In the genomic region with DNA sequence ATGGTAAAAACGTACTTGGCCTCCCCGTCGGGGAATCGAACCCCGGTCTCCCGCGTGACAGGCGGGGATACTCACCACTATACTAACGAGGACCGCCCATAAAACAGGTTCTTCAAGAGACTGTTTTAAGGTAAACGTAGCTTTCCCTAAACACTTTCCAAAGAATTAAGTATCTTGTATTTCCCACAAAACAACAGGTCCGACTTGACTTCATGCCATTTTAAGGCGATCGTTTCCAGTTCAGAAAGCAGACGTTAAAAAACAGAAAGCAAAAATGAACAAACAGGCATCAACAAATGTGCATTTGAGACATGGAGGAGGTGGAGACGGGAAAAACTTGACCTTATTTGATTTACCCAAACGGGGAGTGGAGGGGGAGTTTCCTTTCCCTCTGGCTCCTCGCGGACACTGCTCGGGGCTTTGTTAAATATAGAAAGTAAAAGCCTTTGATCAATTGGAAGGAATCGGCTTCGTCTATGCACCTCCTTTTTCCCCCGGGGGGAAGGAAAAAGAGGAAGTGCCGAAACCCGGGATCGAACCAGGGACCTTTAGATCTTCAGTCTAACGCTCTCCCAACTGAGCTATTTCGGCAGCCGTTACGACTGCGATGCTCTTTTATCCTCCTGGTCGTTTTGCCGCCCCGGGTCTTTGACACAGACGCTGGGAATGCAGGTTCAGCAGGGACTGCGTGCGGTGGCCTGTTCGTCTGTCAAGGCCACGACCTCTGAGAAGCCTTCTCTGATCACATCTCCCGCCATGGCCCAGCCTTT, we compare ENCODE assay signal across 1 cellular context.
A peak's percentile ranks its signal among the peaks of the same experiment; 100 is the strongest.
TF ChIP-seq lines count a peak whose summit lies in the region.

No MANE protein-coding gene starts in this region.

TF ChIP-seq in K562, 482 proteins besides CTCF, POLR2A, EP300 and RAD21 (continued from another document and continues in another):
- TF ChIP-seq RBM34 (IDR thresholded peaks at IDR 0.05; ENCODE audit: borderline replicate concordance, insufficient read depth, low read length): no peak
- peak; percentile 99 for TF ChIP-seq TBP (optimal IDR thresholded peaks at IDR 0.05; ENCODE audit: low read depth, low read length)
- TF ChIP-seq HDAC1 (IDR thresholded peaks at IDR 0.05): peak; percentile 19 to 98; a peak in 2 of 4 replicates
- peak in 1 of 3 experiments; percentile 19 for TF ChIP-seq YY1 (IDR thresholded peaks at IDR 0.05; ENCODE audit: borderline replicate concordance in 1 of 3, control insufficient read depth in 1 of 3, extremely low read depth in 1 of 3, insufficient read depth in 3 of 3, insufficient read length in 1 of 3, insufficient replicate concordance in 2 of 3, low read depth in 1 of 3, low read length in 2 of 3)
- no peak for TF ChIP-seq SRSF7 (optimal IDR thresholded peaks at IDR 0.05; ENCODE audit: low read depth, low read length)
- no peak for TF ChIP-seq CBFB (CRISPR knock-in tag; IDR thresholded peaks at IDR 0.05)
- TF ChIP-seq ZFP30 (CRISPR knock-in tag; IDR thresholded peaks at IDR 0.05; ENCODE audit: borderline replicate concordance): no peak
- TF ChIP-seq ZKSCAN3 (CRISPR knock-in tag; IDR thresholded peaks at IDR 0.05): no peak
- TF ChIP-seq ETS2 (tag; IDR thresholded peaks at IDR 0.05; ENCODE audit: borderline replicate concordance, poor library complexity, severe bottlenecking): no peak
- TF ChIP-seq CBX1 (IDR thresholded peaks at IDR 0.05; ENCODE audit: low read depth): no peak
- TF ChIP-seq ZNF274 (IDR thresholded peaks at IDR 0.05; ENCODE audit: borderline replicate concordance, low read depth, low read length): no peak
- TF ChIP-seq FOSL1 (tag; conservative IDR thresholded peaks at IDR 0.05): no peak; the same call in 1 of the 2 replicates
- TF ChIP-seq GABPB1 (CRISPR knock-in tag; IDR thresholded peaks at IDR 0.05): peak; percentile 31; the same call in 1 of the 2 replicates
- TF ChIP-seq RFX5 (IDR thresholded peaks at IDR 0.05; ENCODE audit: low read depth, low read length): peak; percentile 57; the same call in 1 of the 2 replicates
- TF ChIP-seq, protein P1, sequence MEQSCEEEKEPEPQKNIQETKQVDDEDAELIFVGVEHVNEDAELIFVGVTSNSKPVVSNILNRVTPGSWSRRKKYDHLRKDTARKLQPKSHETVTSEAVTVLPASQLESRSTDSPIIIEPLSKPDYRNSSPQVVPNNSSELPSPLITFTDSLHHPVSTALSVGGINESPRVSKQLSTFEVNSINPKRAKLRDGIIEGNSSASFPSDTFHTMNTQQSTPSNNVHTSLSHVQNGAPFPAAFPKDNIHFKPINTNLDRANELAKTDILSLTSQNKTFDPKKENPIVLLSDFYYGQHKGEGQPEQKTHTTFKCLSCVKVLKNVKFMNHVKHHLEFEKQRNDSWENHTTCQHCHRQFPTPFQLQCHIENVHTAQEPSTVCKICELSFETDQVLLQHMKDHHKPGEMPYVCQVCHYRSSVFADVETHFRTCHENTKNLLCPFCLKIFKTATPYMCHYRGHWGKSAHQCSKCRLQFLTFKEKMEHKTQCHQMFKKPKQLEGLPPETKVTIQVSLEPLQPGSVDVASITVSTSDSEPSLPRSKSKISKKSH (CRISPR knock-in tag; IDR thresholded peaks at IDR 0.05): no peak
- peak in 1 of 2 experiments; percentile 71; a peak in 2 of 4 replicates for TF ChIP-seq CSDE1 (IDR thresholded peaks at IDR 0.05)
- TF ChIP-seq ZNF23 (CRISPR knock-in tag; IDR thresholded peaks at IDR 0.05): no peak
- TF ChIP-seq IFI16 (CRISPR knock-in tag; IDR thresholded peaks at IDR 0.05): no peak
- no peak for TF ChIP-seq KLF1 (tag; IDR thresholded peaks at IDR 0.05)
- no peak for TF ChIP-seq OTX1 (CRISPR knock-in tag; IDR thresholded peaks at IDR 0.05)
- TF ChIP-seq, protein P2, sequence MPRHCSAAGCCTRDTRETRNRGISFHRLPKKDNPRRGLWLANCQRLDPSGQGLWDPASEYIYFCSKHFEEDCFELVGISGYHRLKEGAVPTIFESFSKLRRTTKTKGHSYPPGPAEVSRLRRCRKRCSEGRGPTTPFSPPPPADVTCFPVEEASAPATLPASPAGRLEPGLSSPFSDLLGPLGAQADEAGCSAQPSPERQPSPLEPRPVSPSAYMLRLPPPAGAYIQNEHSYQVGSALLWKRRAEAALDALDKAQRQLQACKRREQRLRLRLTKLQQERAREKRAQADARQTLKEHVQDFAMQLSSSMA (CRISPR knock-in tag; IDR thresholded peaks at IDR 0.05): no peak
- no peak for TF ChIP-seq E2F3 (CRISPR knock-in tag; IDR thresholded peaks at IDR 0.05)
- peak; percentile 81 for TF ChIP-seq SP1 (CRISPR knock-in tag; IDR thresholded peaks at IDR 0.05)
- TF ChIP-seq KAT2B (IDR thresholded peaks at IDR 0.05; ENCODE audit: low read depth, low read length): no peak
- no peak for TF ChIP-seq ZNF324 (CRISPR knock-in tag; IDR thresholded peaks at IDR 0.05)
- TF ChIP-seq TEAD2 (tag; IDR thresholded peaks at IDR 0.05): peak; percentile 64; the same call in 1 of the 2 replicates
- no peak for TF ChIP-seq POLR2AphosphoS2 (IDR thresholded peaks at IDR 0.05; ENCODE audit: low read length)
- TF ChIP-seq ZC3H8 (IDR thresholded peaks at IDR 0.05): no peak
- TF ChIP-seq, protein P3, sequence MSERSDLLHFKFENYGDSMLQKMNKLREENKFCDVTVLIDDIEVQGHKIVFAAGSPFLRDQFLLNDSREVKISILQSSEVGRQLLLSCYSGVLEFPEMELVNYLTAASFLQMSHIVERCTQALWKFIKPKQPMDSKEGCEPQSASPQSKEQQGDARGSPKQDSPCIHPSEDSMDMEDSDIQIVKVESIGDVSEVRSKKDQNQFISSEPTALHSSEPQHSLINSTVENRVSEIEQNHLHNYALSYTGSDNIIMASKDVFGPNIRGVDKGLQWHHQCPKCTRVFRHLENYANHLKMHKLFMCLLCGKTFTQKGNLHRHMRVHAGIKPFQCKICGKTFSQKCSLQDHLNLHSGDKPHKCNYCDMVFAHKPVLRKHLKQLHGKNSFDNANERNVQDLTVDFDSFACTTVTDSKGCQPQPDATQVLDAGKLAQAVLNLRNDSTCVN (CRISPR knock-in tag; IDR thresholded peaks at IDR 0.05): no peak
- TF ChIP-seq NCOA1 (IDR thresholded peaks at IDR 0.05; ENCODE audit: low read depth): no peak
- no peak for TF ChIP-seq ZNF586 (CRISPR knock-in tag; conservative IDR thresholded peaks at IDR 0.05)
- TF ChIP-seq DPF2 (IDR thresholded peaks at IDR 0.05): no peak; the same call in 1 of the 2 replicates
- no peak for TF ChIP-seq TAF9B (IDR thresholded peaks at IDR 0.05; ENCODE audit: partially characterized antibody)
- TF ChIP-seq ESRRB (CRISPR knock-in tag; IDR thresholded peaks at IDR 0.05; ENCODE audit: borderline replicate concordance): no peak
- no peak for TF ChIP-seq CREBBP (IDR thresholded peaks at IDR 0.05; ENCODE audit: low read depth, low read length)
- TF ChIP-seq XRCC3 (IDR thresholded peaks at IDR 0.05): no peak
- TF ChIP-seq SMAD4 (CRISPR knock-in tag; conservative IDR thresholded peaks at IDR 0.05): no peak; the same call in 1 of the 2 replicates
- 0 out of 2 replicates have a peak, but pooled peaks have one; percentile 16 for TF ChIP-seq GTF2E2 (tag; IDR thresholded peaks at IDR 0.05)
- no peak for TF ChIP-seq POLR2G (IDR thresholded peaks at IDR 0.05; ENCODE audit: low read depth, low read length)
- TF ChIP-seq, protein P4, sequence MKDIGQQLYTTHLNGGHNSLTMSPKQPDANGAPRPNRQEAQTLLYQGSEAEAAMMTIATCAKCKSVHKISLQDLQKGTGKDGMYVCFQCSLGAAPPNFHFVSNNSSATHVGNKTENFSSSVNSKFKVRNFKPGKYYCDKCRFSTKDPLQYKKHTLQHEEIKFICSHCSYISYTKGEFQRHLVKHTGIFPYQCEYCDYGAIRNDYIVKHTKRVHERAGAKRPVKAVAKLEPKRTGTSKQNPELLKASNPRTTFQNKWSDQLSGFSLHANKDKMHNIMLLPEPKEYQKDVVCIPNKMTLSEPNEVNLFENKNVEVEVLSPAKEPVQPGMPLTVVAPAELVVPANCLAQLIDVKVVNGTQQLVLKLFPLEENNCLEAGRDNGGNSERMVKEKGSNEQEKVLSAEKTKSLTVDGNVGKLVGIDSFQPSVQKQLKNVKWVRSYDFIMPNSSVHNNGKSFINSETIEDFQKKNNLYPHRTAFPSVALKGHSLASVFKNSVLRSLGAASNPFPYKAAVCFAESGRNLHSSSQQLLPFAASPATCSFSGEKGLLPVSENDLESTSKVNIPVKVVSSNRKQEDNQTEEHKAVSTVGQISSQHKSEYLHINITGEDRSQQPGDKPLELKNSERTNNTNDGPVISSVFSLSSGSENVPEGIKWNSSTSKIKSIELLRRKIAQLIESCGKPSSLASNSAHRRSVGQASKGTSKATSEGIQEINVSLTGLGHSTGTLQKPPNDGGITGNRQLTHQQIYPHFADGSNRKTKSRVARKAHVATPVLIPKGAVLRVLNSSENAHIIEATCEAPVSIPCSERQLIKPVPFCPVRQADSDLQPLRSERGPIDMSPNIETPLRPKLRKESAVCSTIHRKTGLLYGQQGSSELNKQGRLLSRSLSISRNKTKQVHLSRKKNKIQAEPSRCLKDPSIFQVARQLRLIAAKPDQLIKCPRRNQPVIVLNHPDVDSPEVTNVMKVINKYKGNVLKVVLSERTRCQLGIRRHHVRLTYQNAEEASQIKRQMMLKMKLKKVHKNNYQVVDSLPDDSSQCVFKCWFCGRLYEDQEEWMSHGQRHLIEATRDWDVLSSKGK (CRISPR knock-in tag; IDR thresholded peaks at IDR 0.05): no peak
- peak; percentile 58; the same call in 1 of the 2 replicates for TF ChIP-seq JUND (IDR thresholded peaks at IDR 0.05; ENCODE audit: borderline replicate concordance, low read depth, low read length)
- TF ChIP-seq JUND (tag; IDR thresholded peaks at IDR 0.05; ENCODE audit: borderline replicate concordance, low read depth, low read length): peak; percentile 28; the same call in 2 of the 3 replicates
- peak; percentile 12; the same call in 1 of the 2 replicates for TF ChIP-seq PHF8 (IDR thresholded peaks at IDR 0.05; ENCODE audit: borderline replicate concordance, low read length)
- TF ChIP-seq, protein P5, sequence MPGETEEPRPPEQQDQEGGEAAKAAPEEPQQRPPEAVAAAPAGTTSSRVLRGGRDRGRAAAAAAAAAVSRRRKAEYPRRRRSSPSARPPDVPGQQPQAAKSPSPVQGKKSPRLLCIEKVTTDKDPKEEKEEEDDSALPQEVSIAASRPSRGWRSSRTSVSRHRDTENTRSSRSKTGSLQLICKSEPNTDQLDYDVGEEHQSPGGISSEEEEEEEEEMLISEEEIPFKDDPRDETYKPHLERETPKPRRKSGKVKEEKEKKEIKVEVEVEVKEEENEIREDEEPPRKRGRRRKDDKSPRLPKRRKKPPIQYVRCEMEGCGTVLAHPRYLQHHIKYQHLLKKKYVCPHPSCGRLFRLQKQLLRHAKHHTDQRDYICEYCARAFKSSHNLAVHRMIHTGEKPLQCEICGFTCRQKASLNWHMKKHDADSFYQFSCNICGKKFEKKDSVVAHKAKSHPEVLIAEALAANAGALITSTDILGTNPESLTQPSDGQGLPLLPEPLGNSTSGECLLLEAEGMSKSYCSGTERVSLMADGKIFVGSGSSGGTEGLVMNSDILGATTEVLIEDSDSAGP (CRISPR knock-in tag; IDR thresholded peaks at IDR 0.05): 0 out of 2 replicates have a peak, but pooled peaks have one; percentile 58
- peak; percentile 77 for TF ChIP-seq NFIC (IDR thresholded peaks at IDR 0.05)
- TF ChIP-seq RB1 (IDR thresholded peaks at IDR 0.05; ENCODE audit: low read depth): peak; percentile 83
- TF ChIP-seq, protein P6, sequence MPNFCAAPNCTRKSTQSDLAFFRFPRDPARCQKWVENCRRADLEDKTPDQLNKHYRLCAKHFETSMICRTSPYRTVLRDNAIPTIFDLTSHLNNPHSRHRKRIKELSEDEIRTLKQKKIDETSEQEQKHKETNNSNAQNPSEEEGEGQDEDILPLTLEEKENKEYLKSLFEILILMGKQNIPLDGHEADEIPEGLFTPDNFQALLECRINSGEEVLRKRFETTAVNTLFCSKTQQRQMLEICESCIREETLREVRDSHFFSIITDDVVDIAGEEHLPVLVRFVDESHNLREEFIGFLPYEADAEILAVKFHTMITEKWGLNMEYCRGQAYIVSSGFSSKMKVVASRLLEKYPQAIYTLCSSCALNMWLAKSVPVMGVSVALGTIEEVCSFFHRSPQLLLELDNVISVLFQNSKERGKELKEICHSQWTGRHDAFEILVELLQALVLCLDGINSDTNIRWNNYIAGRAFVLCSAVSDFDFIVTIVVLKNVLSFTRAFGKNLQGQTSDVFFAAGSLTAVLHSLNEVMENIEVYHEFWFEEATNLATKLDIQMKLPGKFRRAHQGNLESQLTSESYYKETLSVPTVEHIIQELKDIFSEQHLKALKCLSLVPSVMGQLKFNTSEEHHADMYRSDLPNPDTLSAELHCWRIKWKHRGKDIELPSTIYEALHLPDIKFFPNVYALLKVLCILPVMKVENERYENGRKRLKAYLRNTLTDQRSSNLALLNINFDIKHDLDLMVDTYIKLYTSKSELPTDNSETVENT (CRISPR knock-in tag; IDR thresholded peaks at IDR 0.05): no peak
- TF ChIP-seq, protein P7, sequence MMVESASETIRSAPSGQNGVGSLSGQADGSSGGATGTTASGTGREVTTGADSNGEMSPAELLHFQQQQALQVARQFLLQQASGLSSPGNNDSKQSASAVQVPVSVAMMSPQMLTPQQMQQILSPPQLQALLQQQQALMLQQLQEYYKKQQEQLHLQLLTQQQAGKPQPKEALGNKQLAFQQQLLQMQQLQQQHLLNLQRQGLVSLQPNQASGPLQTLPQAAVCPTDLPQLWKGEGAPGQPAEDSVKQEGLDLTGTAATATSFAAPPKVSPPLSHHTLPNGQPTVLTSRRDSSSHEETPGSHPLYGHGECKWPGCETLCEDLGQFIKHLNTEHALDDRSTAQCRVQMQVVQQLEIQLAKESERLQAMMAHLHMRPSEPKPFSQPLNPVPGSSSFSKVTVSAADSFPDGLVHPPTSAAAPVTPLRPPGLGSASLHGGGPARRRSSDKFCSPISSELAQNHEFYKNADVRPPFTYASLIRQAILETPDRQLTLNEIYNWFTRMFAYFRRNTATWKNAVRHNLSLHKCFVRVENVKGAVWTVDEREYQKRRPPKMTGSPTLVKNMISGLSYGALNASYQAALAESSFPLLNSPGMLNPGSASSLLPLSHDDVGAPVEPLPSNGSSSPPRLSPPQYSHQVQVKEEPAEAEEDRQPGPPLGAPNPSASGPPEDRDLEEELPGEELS (CRISPR knock-in tag; IDR thresholded peaks at IDR 0.05; ENCODE audit: borderline replicate concordance): no peak
- no peak for TF ChIP-seq KDM5B (IDR thresholded peaks at IDR 0.05; ENCODE audit: insufficient replicate concordance, low read depth, low read length)
- TF ChIP-seq FOXM1 (IDR thresholded peaks at IDR 0.05; ENCODE audit: low read depth): no peak; the same call in 1 of the 2 replicates
- TF ChIP-seq FOXM1 (CRISPR knock-in tag; IDR thresholded peaks at IDR 0.05; ENCODE audit: low read depth): peak; percentile 54; the same call in 1 of the 2 replicates
- TF ChIP-seq SUPT5H (IDR thresholded peaks at IDR 0.05): no peak
- 0 out of 4 replicates have a peak, but pooled peaks of 1 of the 2 experiments have one; percentile 18 for TF ChIP-seq NONO (IDR thresholded peaks at IDR 0.05; ENCODE audit: low read depth in 2 of 2, low read length in 1 of 2)
- TF ChIP-seq SAP30 (IDR thresholded peaks at IDR 0.05; ENCODE audit: borderline replicate concordance, insufficient read depth, low read depth, low read length, poor library complexity, severe bottlenecking): no peak
- no peak for TF ChIP-seq ZNF830 (CRISPR knock-in tag; IDR thresholded peaks at IDR 0.05)
- no peak for TF ChIP-seq RFX7 (CRISPR knock-in tag; IDR thresholded peaks at IDR 0.05)
- TF ChIP-seq LEF1 (IDR thresholded peaks at IDR 0.05): no peak; the same call in 1 of the 2 replicates
- peak; percentile 27; the same call in 1 of the 2 replicates for TF ChIP-seq SOX6 (IDR thresholded peaks at IDR 0.05)
